Comparison of ENCODE assay signal across 1 cellular context in genomic region chr20:13784893-13785715, GRCh38.
TF ChIP-seq lines count a peak whose summit lies in the region.

ESF1 (minus strand) TSS chr20:13784919; CDS start chr20:13783140, 1,779 bp downstream.
NDUFAF5 (plus strand) TSS chr20:13785028; CDS start chr20:13785069, 41 bp downstream.

TF ChIP-seq in K562, 482 proteins besides CTCF, POLR2A, EP300 and RAD21 (continued from another document and continues in another):
- TF ChIP-seq KLF6 (CRISPR knock-in tag; IDR thresholded peaks at IDR 0.05; ENCODE audit: borderline replicate concordance) (no peak), NFRKB (IDR thresholded peaks at IDR 0.05; ENCODE audit: low read depth) (peak; percentile 27; the same call in 1 of the 2 replicates), ZNF277 (CRISPR knock-in tag; IDR thresholded peaks at IDR 0.05; ENCODE audit: borderline replicate concordance) (no peak), RBM39 (optimal IDR thresholded peaks at IDR 0.05; ENCODE audit: low read depth, low read length) (no peak), USF1 (CRISPR knock-in tag; IDR thresholded peaks at IDR 0.05) (peak; percentile 97), HDAC1 (IDR thresholded peaks at IDR 0.05) (peak in 1 of 2 experiments; percentile 71; a peak in 2 of 4 replicates), ELF2 (CRISPR knock-in tag; IDR thresholded peaks at IDR 0.05) (no peak), CXXC5 (CRISPR knock-in tag; IDR thresholded peaks at IDR 0.05) (peak; percentile 78), MTF1 (CRISPR knock-in tag; IDR thresholded peaks at IDR 0.05; ENCODE audit: borderline replicate concordance) (no peak), ARID3A (IDR thresholded peaks at IDR 0.05; ENCODE audit: borderline replicate concordance, low read depth, low read length) (no peak), HCFC1 (IDR thresholded peaks at IDR 0.05; ENCODE audit: low read depth, low read length) (peak; percentile 76), TOE1 (IDR thresholded peaks at IDR 0.05; ENCODE audit: borderline replicate concordance) (peak; percentile 86; the same call in 1 of the 2 replicates), TOE1 (CRISPR knock-in tag; IDR thresholded peaks at IDR 0.05; ENCODE audit: borderline replicate concordance, low read depth) (no peak), SMARCE1 (IDR thresholded peaks at IDR 0.05) (no peak), FOXP4 (CRISPR knock-in tag; IDR thresholded peaks at IDR 0.05; ENCODE audit: borderline replicate concordance) (no peak), RNF219 (CRISPR knock-in tag; IDR thresholded peaks at IDR 0.05) (no peak), GTF2E2 (tag; IDR thresholded peaks at IDR 0.05) (0 out of 2 replicates have a peak, but pooled peaks have one; percentile 21), ZNF445 (CRISPR knock-in tag; IDR thresholded peaks at IDR 0.05; ENCODE audit: low read depth) (no peak), ZNF280B (CRISPR knock-in tag; IDR thresholded peaks at IDR 0.05) (no peak), TCF15 (CRISPR knock-in tag; IDR thresholded peaks at IDR 0.05) (no peak), ZNF584 (CRISPR knock-in tag; IDR thresholded peaks at IDR 0.05; ENCODE audit: low read depth) (no peak), FOXO4 (CRISPR knock-in tag; IDR thresholded peaks at IDR 0.05) (no peak), U2AF2 (optimal IDR thresholded peaks at IDR 0.05; ENCODE audit: low read depth, low read length) (no peak), MBD1 (CRISPR knock-in tag; IDR thresholded peaks at IDR 0.05) (no peak), JUN (IDR thresholded peaks at IDR 0.05; ENCODE audit: borderline replicate concordance, low read depth, low read length) (peak; percentile 21; the same call in 1 of the 2 replicates), JUN (CRISPR knock-in tag; IDR thresholded peaks at IDR 0.05; ENCODE audit: borderline replicate concordance) (no peak), FOXA1 (IDR thresholded peaks at IDR 0.05; ENCODE audit: borderline replicate concordance) (no peak), NR0B1 (IDR thresholded peaks at IDR 0.05; ENCODE audit: partially characterized antibody) (no peak), NR2F6 (CRISPR knock-in tag; IDR thresholded peaks at IDR 0.05) (no peak), MECOM (CRISPR knock-in tag; IDR thresholded peaks at IDR 0.05) (no peak), HIVEP1 (CRISPR knock-in tag; IDR thresholded peaks at IDR 0.05) (no peak), CHAMP1 (IDR thresholded peaks at IDR 0.05) (no peak), CREB5 (CRISPR knock-in tag; IDR thresholded peaks at IDR 0.05) (no peak), BCLAF1 (IDR thresholded peaks at IDR 0.05; ENCODE audit: borderline replicate concordance in 1 of 2, control insufficient read depth in 1 of 2, low read depth in 2 of 2, low read length in 1 of 2) (no peak)
